ENCODE assay signal across 1 cellular context in the genomic region with DNA sequence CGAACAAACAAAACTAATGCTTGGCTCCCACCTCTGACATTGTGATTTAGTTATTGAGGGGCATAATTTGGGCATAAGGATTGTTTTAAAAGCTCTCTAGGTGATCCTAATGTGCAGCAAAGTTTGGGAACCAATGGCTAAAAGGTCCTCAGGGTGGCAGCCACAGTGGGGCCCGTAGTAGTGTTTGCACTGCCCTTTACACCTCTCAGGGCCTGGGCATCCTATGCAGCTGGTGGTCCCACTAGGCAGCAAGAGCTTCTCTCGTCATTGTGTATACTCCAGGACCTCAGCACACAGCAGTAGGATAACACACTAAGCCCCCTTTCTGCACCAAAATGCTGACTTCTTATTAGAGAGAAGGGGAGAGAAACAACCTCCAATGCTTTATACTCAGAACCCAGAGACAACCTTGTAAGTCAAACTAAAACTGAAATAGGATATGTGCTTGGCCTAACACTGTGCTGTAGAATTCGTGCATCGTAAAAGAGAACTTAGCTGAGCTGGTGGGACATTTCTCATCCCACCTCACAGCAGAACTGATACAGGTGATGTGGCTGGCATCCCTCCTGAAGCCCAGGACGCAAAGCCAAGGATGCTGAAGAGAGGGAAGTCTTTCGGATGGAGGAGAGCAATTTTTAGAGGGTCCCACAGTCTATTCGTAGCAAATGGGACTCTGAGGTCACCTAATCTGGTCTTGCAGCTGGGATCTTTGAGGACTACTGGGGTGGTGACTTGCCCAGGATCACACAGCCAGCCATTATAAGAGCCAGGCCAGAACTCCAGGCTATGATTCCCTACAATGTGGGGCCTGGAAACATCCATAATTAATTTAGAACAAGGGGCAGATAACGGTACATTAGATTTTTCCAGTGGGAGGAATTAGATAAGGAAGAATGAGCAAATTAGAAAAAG.
TF ChIP-seq lines count a peak whose summit lies in the region.

No MANE protein-coding gene starts in this region.

TF ChIP-seq in H1, 55 proteins besides CTCF, POLR2A, EP300 and RAD21:
- TF ChIP-seq RXRA (IDR thresholded peaks at IDR 0.05; ENCODE audit: insufficient read depth, low read depth, low read length) (no peak), SIX5 (IDR thresholded peaks at IDR 0.05; ENCODE audit: low read depth, low read length) (no peak), TAF7 (optimal IDR thresholded peaks at IDR 0.05; ENCODE audit: borderline replicate concordance, low read depth, low read length) (no peak), TEAD4 (IDR thresholded peaks at IDR 0.05; ENCODE audit: low read depth, low read length) (no peak), SP1 (IDR thresholded peaks at IDR 0.05; ENCODE audit: low read depth, low read length) (no peak), SIRT6 (IDR thresholded peaks at IDR 0.05; ENCODE audit: low read length) (no peak), CTBP2 (IDR thresholded peaks at IDR 0.05; ENCODE audit: borderline replicate concordance, insufficient read depth, insufficient read length, low read length) (no peak), GTF2F1 (IDR thresholded peaks at IDR 0.05; ENCODE audit: borderline replicate concordance, low read depth, low read length) (no peak), HDAC6 (IDR thresholded peaks at IDR 0.05; ENCODE audit: low read depth, low read length) (no peak), SP4 (IDR thresholded peaks at IDR 0.05; ENCODE audit: low read length) (no peak), MAX (IDR thresholded peaks at IDR 0.05) (no peak), CREB1 (IDR thresholded peaks at IDR 0.05) (no peak), ASH2L (IDR thresholded peaks at IDR 0.05; ENCODE audit: low read length) (no peak), MAFK (IDR thresholded peaks at IDR 0.05; ENCODE audit: low read depth, low read length) (no peak)
